14 cellular contexts compared by ENCODE assay signal in the genomic region with DNA sequence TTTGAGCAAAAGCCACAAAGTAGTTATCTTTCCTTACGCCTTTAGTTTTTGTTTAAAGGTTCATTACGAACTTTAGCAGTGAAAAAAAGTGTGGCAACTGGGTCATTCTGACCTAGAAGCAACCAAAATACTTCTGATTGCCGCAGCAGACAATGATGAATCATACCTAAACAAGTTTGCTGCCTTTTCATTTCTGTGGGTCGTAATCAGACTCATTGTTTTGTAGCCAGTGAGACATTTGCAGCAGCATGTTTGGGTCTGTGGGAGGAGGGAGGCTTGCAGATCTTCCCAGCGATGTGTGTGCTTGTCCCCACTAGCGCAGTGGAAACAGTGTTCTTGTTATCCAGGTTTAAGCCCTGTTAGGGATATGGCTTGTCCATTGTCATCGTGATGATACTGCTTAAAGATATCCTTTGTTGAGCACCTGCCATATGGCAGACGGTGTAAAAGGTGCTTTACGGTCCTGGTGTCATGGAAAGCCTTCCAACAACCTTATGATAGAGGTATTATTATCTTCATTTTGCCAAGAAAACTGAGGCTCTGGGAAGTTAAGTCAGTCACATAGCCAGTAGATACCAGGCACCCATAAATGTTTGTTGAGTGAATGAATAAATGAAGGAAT. TPM values are rescaled to one million over a fixed set of nuclear protein-coding genes. Genes with fewer than 3 reads are reported as not detected.
A peak's percentile ranks its signal among the peaks of the same experiment; 100 is the strongest.
DNase-seq lines count a peak whose midpoint lies in the region; ATAC-seq and TF ChIP-seq lines count a peak whose summit lies in the region.
"Had no signal": no experiment of that assay in that cellular context is flagged by ENCODE, and none has a peak within 500 bp of the region (broad histone marks: within the 10 kb centered on the region; RNA-seq: fewer than 3 reads in every experiment).

No MANE protein-coding gene starts in this region.

- no peak overlapping the region for H3K27ac ChIP-seq in endodermal cell (ENCODE audit: low read depth, low read length)
- H3K27ac ChIP-seq in ovary: peak overlapping the region; percentile 28 to 60
- H3K27ac ChIP-seq in heart left ventricle: no peak overlapping the region
- H3K27ac ChIP-seq: Peyer's patch had no signal

- H3K9me3 Mint-ChIP-seq in endodermal cell: peaks cover under 1% of the 10 kb centered on the region
- H3K9me3 Mint-ChIP-seq: CD14-positive monocyte had no signal

- TF ChIP-seq CTCF in NB4 (IDR thresholded peaks at IDR 0.05; ENCODE audit: low read depth, low read length): no peak
- no peak for TF ChIP-seq CTCF in endodermal cell (conservative IDR thresholded peaks at IDR 0.05)
- TF ChIP-seq CTCF in ovary (IDR thresholded peaks at IDR 0.05): no peak
- TF ChIP-seq CTCF in heart left ventricle (IDR thresholded peaks at IDR 0.05): no peak

- WGBS in endodermal cell (ENCODE audit: insufficient coverage in 1 of 2, insufficient read length in 1 of 2), 2 experiments: 80 to 88% methylated on average over 7 to 9 of the region's 9 CpGs
- 5 to 17% (median 7%) methylated on average over 9 of the region's 9 CpGs for WGBS in ovary, 3 donors
- WGBS in heart left ventricle, 4 donors: 68 to 75% (median 75%) methylated on average over 9 of the region's 9 CpGs

- H3K4me1 Mint-ChIP-seq in endodermal cell: peaks cover 53% of the 10 kb centered on the region

- ATAC-seq in heart left ventricle: no peak

- H3K27ac Mint-ChIP-seq in endodermal cell: peak overlapping the region; percentile 42
- H3K27ac Mint-ChIP-seq: CD14-positive monocyte had no signal

- no peak overlapping the region for H3K4me3 ChIP-seq in NB4 (ENCODE audit: low read depth, low read length)
- H3K4me3 ChIP-seq in endodermal cell (ENCODE audit: low read length): peak overlapping the region; percentile 8
- no peak overlapping the region for H3K4me3 ChIP-seq in ovary
- no peak overlapping the region for H3K4me3 ChIP-seq in heart left ventricle
- H3K4me3 ChIP-seq: Peyer's patch had no signal

- intact Hi-C loops in ovary (cut with DNase I) (loop anchor here in 1 of 4 donors (5.0 kb wide), 1 partner anchor 35 kb away; no protein-coding TSS in a partner anchor), heart left ventricle (cut with DNase I) (no loop called here)

- TF ChIP-seq EP300 in ovary (IDR thresholded peaks at IDR 0.05): no peak

- no peak overlapping the region for H3K9ac ChIP-seq in endodermal cell (ENCODE audit: extremely low read depth, low read length, poor library complexity, severe bottlenecking)

- peak; percentile 52 for DNase-seq in ELR (ENCODE audit: low read depth)
- peak; percentile 77 for DNase-seq in NB4 (ENCODE audit: low read depth)
- DNase-seq in endodermal cell: peak; percentile 37
- peak in 3 of 5 donors; percentile 40 to 58 (median 50) for DNase-seq in ovary
- DNase-seq in SKM-1 (lab: John Stamatoyannopoulos, UW; ENCODE audit: unreplicated experiment): no peak
- no peak for DNase-seq in NCI-H1417 treated with DMSO at 0.1 percent for 48 hours (lab: John Stamatoyannopoulos, UW)
- DNase-seq in HUDEP-2 (lab: John Stamatoyannopoulos, UW; ENCODE audit: unreplicated experiment in 76 of 76): no peak
- no peak for DNase-seq in heart left ventricle
- DNase-seq: KG1; NCI-H2171; Peyer's patch; stimulated activated CD4-positive, alpha-beta T cell treated with anti-CD3 and anti-CD28 coated beads, Interleukin-2, amount 100 ng/mL, for 24 hours; stimulated activated naive CD4-positive, alpha-beta T cell treated with Interleukin-2 at 50 U/mL for 16 hours had no signal

- peak overlapping the region; percentile 1 for H3K4me3 Mint-ChIP-seq in endodermal cell
- H3K4me3 Mint-ChIP-seq: CD14-positive monocyte had no signal

- H3K4me1 ChIP-seq in endodermal cell (ENCODE audit: control insufficient read depth, insufficient read depth, low read length) (peaks cover 15% of the 10 kb centered on the region), ovary (ENCODE audit: insufficient read depth) (peaks cover 24% of the 10 kb centered on the region), heart left ventricle (no peaks in the 10 kb centered on the region)
- H3K4me1 ChIP-seq: Peyer's patch had no signal

- peaks cover 34% of the 10 kb centered on the region for H3K36me3 ChIP-seq in endodermal cell (ENCODE audit: control insufficient read depth, insufficient read depth, low read length)
- H3K36me3 ChIP-seq in ovary: no peaks in the 10 kb centered on the region
- H3K36me3 ChIP-seq in heart left ventricle: no peaks in the 10 kb centered on the region
- H3K36me3 ChIP-seq: Peyer's patch had no signal

- H3K36me3 Mint-ChIP-seq in endodermal cell (ENCODE audit: low read depth): peaks cover 2% of the 10 kb centered on the region
- H3K36me3 Mint-ChIP-seq: CD14-positive monocyte had no signal

- TF ChIP-seq POLR2A in NB4 (IDR thresholded peaks at IDR 0.05; ENCODE audit: extremely low read depth, insufficient read length) (no peak), ovary (IDR thresholded peaks at IDR 0.05) (no peak), heart left ventricle (IDR thresholded peaks at IDR 0.05) (no peak)

- H3K27me3 ChIP-seq in endodermal cell (ENCODE audit: control insufficient read depth, insufficient read depth, low read length, poor library complexity, severe bottlenecking) (no peaks in the 10 kb centered on the region), ovary (no peaks in the 10 kb centered on the region), heart left ventricle (peaks cover 0 to 22% (median 0%) of the 10 kb centered on the region in 9 donors)
- H3K27me3 ChIP-seq: Peyer's patch had no signal

- H3K9me3 ChIP-seq in endodermal cell (ENCODE audit: control insufficient read depth, low read length): no peaks in the 10 kb centered on the region
- H3K9me3 ChIP-seq in ovary: no peaks in the 10 kb centered on the region
- H3K9me3 ChIP-seq in heart left ventricle: no peaks in the 10 kb centered on the region
- H3K9me3 ChIP-seq: Peyer's patch had no signal

- H3K27me3 Mint-ChIP-seq in endodermal cell (ENCODE audit: insufficient read depth): no peaks in the 10 kb centered on the region

RNA-seq across cellular contexts. Expression of gene GREB1, which starts 1.3 kb away (rescaled TPM):
- 100 to 1,000 TPM in 1 of 2 donors, 10 to 100 TPM in 1; 86.4 to 106 TPM for total RNA-seq in endodermal cell
- polyA plus RNA-seq in endodermal cell (2013, experiment 1 of 2): 37.0 TPM
- 37.3 TPM for polyA plus RNA-seq in endodermal cell (2013, experiment 2 of 2)
- 100 to 1,000 TPM; 219 to 723 (median 335) TPM for total RNA-seq in ovary
- 100 to 1,000 TPM; 104 to 228 TPM for polyA plus RNA-seq in ovary
- total RNA-seq in heart left ventricle: 10 to 100 TPM in 1 of 9 donors, 1 to 10 TPM in 8; 3.1 to 11.5 (median 5.7) TPM
- polyA plus RNA-seq in heart left ventricle: 1 to 10 TPM; 1.4 to 4.0 TPM
- polyA plus RNA-seq: CD14-positive monocyte had no signal

Comparison
In these comparisons a context has a peak if more than half of its experiments do, and no peak if none do; other contexts are left out.
1. DNase-seq: peak in ELR (single experiment), NB4 (single experiment), endodermal cell (single experiment) and ovary (3 of 5); none in SKM-1 (single experiment), NCI-H1417 treated with DMSO at 0.1 percent for 48 hours (single experiment), HUDEP-2 (0 of 76) and heart left ventricle (0 of 5).
2. H3K27ac ChIP-seq: peak in ovary (2 of 2); none in endodermal cell (single experiment) and heart left ventricle (0 of 12).
3. RNA of gene GREB1, which starts 1.3 kb away (total RNA-seq): 219 to 723 TPM in ovary and 86.4 to 106 TPM in endodermal cell; 3.1 to 11.5 TPM in heart left ventricle; every median in the first group is over 4 times any median in the second.